Comparison of ENCODE assay signal across 11 cellular contexts in genomic region chr11:117281159-117281558, GRCh38. TPM values are rescaled to one million over a fixed set of nuclear protein-coding genes. Genes with fewer than 3 reads are reported as not detected.
DNase-seq lines count a peak whose midpoint lies in the region; ATAC-seq and TF ChIP-seq lines count a peak whose summit lies in the region.
"Had no signal": no experiment of that assay in that cellular context is flagged by ENCODE, and none has a peak within 500 bp of the region (broad histone marks: within the 10 kb centered on the region; RNA-seq: fewer than 3 reads in every experiment).

No MANE protein-coding gene starts in this region.

- no peaks in the 10 kb centered on the region for H3K27me3 ChIP-seq in CD8-positive, alpha-beta T cell (ENCODE audit: insufficient read depth, low read length)
- no peaks in the 10 kb centered on the region for H3K27me3 ChIP-seq in ovary
- no peaks in the 10 kb centered on the region for H3K27me3 ChIP-seq in WERI-Rb-1 (ENCODE audit: insufficient read depth, low read depth, severe bottlenecking)
- H3K27me3 ChIP-seq: pancreas, stomach had no signal

- DNase-seq in CD8-positive, alpha-beta T cell, result no peak
- DNase-seq in NCI-H226, result peak; percentile 100
- DNase-seq in epithelial cell of prostate (ENCODE audit: low read depth, low spot score), result no peak
- DNase-seq in ovary, result peak in 4 of 5 donors; percentile 34 to 52 (median 42)
- no peak for DNase-seq in CD1c-positive myeloid dendritic cell (ENCODE audit: extremely low spot score)
- DNase-seq in WERI-Rb-1, result no peak
- DNase-seq in NCI-H146 treated with DMSO at 0.1 percent for 48 hours (lab: John Stamatoyannopoulos, UW; ENCODE audit: unreplicated experiment), result no peak
- DNase-seq: activated T-cell treated with anti-CD3 and anti-CD28 coated beads, Interleukin-2, amount 50 U/mL, for 48 hours; pancreas; stomach had no signal

- H3K36me3 ChIP-seq in CD8-positive, alpha-beta T cell (ENCODE audit: insufficient read depth, low read length), result peaks cover 18% of the 10 kb centered on the region
- no peaks in the 10 kb centered on the region for H3K36me3 ChIP-seq in ovary
- H3K36me3 ChIP-seq in WERI-Rb-1, result peaks cover 55% of the 10 kb centered on the region
- H3K36me3 ChIP-seq: pancreas had no signal

- CTCF ChIA-PET in CD8-positive, alpha-beta T cell (lab: Charles Lee), result no interaction called here

- TF ChIP-seq EP300 in ovary (IDR thresholded peaks at IDR 0.05), result no peak

- no peak for TF ChIP-seq CTCF in CD8-positive, alpha-beta T cell (IDR thresholded peaks at IDR 0.05)
- TF ChIP-seq CTCF in ovary (IDR thresholded peaks at IDR 0.05), result no peak
- no peak for TF ChIP-seq CTCF in WERI-Rb-1 (IDR thresholded peaks at IDR 0.05; ENCODE audit: low read depth, low read length)

- no peak for ATAC-seq in CD8-positive, alpha-beta T cell
- ATAC-seq in HG02571 (IDR thresholded peaks at IDR 0.05; ENCODE audit: unreplicated experiment), result no peak

- intact Hi-C loops in CD8-positive, alpha-beta T cell (cut with DNase I, micrococcal nuclease), result no loop called here
- intact Hi-C loops in ovary (cut with DNase I), result no loop called here

- no peaks in the 10 kb centered on the region for H3K4me1 ChIP-seq in CD8-positive, alpha-beta T cell (ENCODE audit: insufficient read depth, low read length)
- no peaks in the 10 kb centered on the region for H3K4me1 ChIP-seq in ovary (ENCODE audit: insufficient read depth)
- H3K4me1 ChIP-seq: stomach had no signal

- H3K27me3 Mint-ChIP-seq in CD8-positive, alpha-beta T cell (ENCODE audit: low read depth), result no peaks in the 10 kb centered on the region

- peak overlapping the region; percentile 66 for H3K4me3 Mint-ChIP-seq in CD8-positive, alpha-beta T cell

- TF ChIP-seq POLR2A in ovary (IDR thresholded peaks at IDR 0.05), result no peak

- POLR2A ChIA-PET in CD8-positive, alpha-beta T cell (lab: Charles Lee), result no interaction called here

- no peaks in the 10 kb centered on the region for H3K9me3 Mint-ChIP-seq in CD8-positive, alpha-beta T cell

- WGBS in ovary, 3 donors, result 14 to 21% (median 16%) methylated on average over 6 of the region's 6 CpGs

- H3K4me1 Mint-ChIP-seq in CD8-positive, alpha-beta T cell (ENCODE audit: low read depth), result peaks cover 13% of the 10 kb centered on the region

- H3K4me3 ChIP-seq in CD8-positive, alpha-beta T cell (ENCODE audit: low read depth, low read length), result no peak overlapping the region
- H3K4me3 ChIP-seq in ovary (no peak overlapping the region), WERI-Rb-1 (ENCODE audit: low read depth, low read length) (no peak overlapping the region)
- H3K4me3 ChIP-seq: pancreas, stomach had no signal

- peak overlapping the region; percentile 22 for H3K27ac Mint-ChIP-seq in CD8-positive, alpha-beta T cell

- H3K27ac ChIP-seq in CD8-positive, alpha-beta T cell (ENCODE audit: low read depth, low read length), result no peak overlapping the region
- H3K27ac ChIP-seq in epithelial cell of prostate, result peak overlapping the region; percentile 35
- H3K27ac ChIP-seq in ovary, result no peak overlapping the region
- H3K27ac ChIP-seq in WERI-Rb-1, result no peak overlapping the region
- H3K27ac ChIP-seq: pancreas had no signal

- no peaks in the 10 kb centered on the region for H3K9me3 ChIP-seq in CD8-positive, alpha-beta T cell (ENCODE audit: low read length)
- H3K9me3 ChIP-seq in ovary (no peaks in the 10 kb centered on the region), WERI-Rb-1 (ENCODE audit: severe bottlenecking) (no peaks in the 10 kb centered on the region)
- H3K9me3 ChIP-seq: pancreas, stomach had no signal

- peaks cover 62% of the 10 kb centered on the region for H3K36me3 Mint-ChIP-seq in CD8-positive, alpha-beta T cell

RNA-seq across cellular contexts. Expression of gene BACE1-AS, which starts 10.0 kb away (rescaled TPM):
- 1 to 10 TPM in 1 of 2 experiments, under 1 TPM in 1; 0.76 to 1.3 TPM for total RNA-seq in CD8-positive, alpha-beta T cell
- total RNA-seq in ovary, result 10 to 100 TPM in 5 of 7 donors, 1 to 10 TPM in 2; 5.1 to 20.3 (median 14.2) TPM
- 10 to 100 TPM in 1 of 2 donors, 1 to 10 TPM in 1; 8.0 to 12.7 TPM for polyA plus RNA-seq in ovary

RNA-seq across cellular contexts. Expression of gene BACE1, which starts 34.9 kb away (rescaled TPM):
- total RNA-seq in CD8-positive, alpha-beta T cell, result under 1 TPM; 0.39 to 0.60 TPM
- total RNA-seq in ovary, result 10 to 100 TPM; 12.6 to 49.6 (median 30.7) TPM
- polyA plus RNA-seq in ovary, result 10 to 100 TPM; 17.1 to 99.7 TPM

RNA-seq across cellular contexts. Expression of gene CEP164, which starts 46.5 kb away (rescaled TPM):
- 10 to 100 TPM; 23.9 to 28.4 TPM for total RNA-seq in CD8-positive, alpha-beta T cell
- 10 to 100 TPM; 21.0 to 50.4 (median 32.9) TPM for total RNA-seq in ovary
- 10 to 100 TPM; 18.6 to 21.0 TPM for polyA plus RNA-seq in ovary

RNA-seq across cellular contexts. Expression of gene RNF214, which starts 48.7 kb away (rescaled TPM):
- 10 to 100 TPM; 10.8 to 11.7 TPM for total RNA-seq in CD8-positive, alpha-beta T cell
- total RNA-seq in ovary, result 10 to 100 TPM in 6 of 7 donors, 1 to 10 TPM in 1; 9.7 to 40.9 (median 29.3) TPM
- polyA plus RNA-seq in ovary, result 10 to 100 TPM; 12.8 to 22.7 TPM

RNA-seq across cellular contexts. Expression of gene PCSK7, which starts 49.3 kb away (rescaled TPM):
- total RNA-seq in CD8-positive, alpha-beta T cell, result 100 to 1,000 TPM; 208 to 218 TPM
- total RNA-seq in ovary, result 10 to 100 TPM; 16.3 to 67.7 (median 32.2) TPM
- polyA plus RNA-seq in ovary, result 10 to 100 TPM; 14.5 to 15.7 TPM

Comparison
In these comparisons a context has a peak if more than half of its experiments do, and no peak if none do; other contexts are left out.
1. DNase-seq: peak in NCI-H226 (single experiment) and ovary (4 of 5); none in CD8-positive, alpha-beta T cell (0 of 7), epithelial cell of prostate (single experiment), CD1c-positive myeloid dendritic cell (single experiment), WERI-Rb-1 (single experiment) and NCI-H146 treated with DMSO at 0.1 percent for 48 hours (single experiment).
2. RNA of gene BACE1, which starts 34.9 kb away (total RNA-seq): 12.6 to 49.6 TPM in ovary; 0.39 to 0.60 TPM in CD8-positive, alpha-beta T cell; every median in the first group is over 4 times any median in the second.